Comparison of ENCODE assay signal across 28 cellular contexts in the genomic region with DNA sequence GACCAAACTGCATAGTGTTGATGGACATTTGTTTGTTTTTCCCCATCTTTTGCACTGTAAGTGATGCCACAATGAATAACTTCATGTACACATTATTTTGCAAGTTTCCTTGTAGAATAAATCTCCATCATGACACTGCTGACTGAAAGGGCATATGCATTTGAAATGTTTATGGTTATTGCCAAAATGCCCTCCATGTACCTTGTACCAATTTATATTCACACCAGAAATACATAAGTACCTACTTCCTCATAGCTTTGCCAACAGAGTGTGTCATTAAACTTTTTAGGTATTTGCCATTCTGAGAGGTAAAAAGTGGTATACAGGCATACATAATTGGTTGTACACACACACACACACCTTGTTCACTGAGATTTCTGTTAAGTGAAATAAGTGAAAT.
"Had no signal": no experiment of that assay in that cellular context is flagged by ENCODE, and none has a peak within 500 bp of the region (broad histone marks: within the 10 kb centered on the region; RNA-seq: fewer than 3 reads in every experiment).

No MANE protein-coding gene starts in this region.

- H3K4me1 ChIP-seq: neural progenitor cell, psoas muscle, right lobe of liver, sigmoid colon, spleen, suprapubic skin, testis, upper lobe of left lung had no signal

- H3K36me3 ChIP-seq: neural progenitor cell, ovary, right lobe of liver, sigmoid colon, spleen, suprapubic skin, tibial artery, upper lobe of left lung, vagina had no signal

- H3K27me3 ChIP-seq: neural progenitor cell, ovary, right lobe of liver, sigmoid colon, spleen, suprapubic skin, testis, tibial artery, upper lobe of left lung, vagina had no signal

- H3K4me3 ChIP-seq: neural progenitor cell, ovary, psoas muscle, right lobe of liver, sigmoid colon, smooth muscle cell, spleen, suprapubic skin, testis, tibial artery, upper lobe of left lung, vagina had no signal

- ATAC-seq: naive thymus-derived CD4-positive, alpha-beta T cell; natural killer cell; psoas muscle; right cardiac atrium; right lobe of liver; stimulated activated effector memory CD8-positive, alpha-beta T cell treated with anti-CD3 and anti-CD28 coated beads, Interleukin-12 subunit alpha, Interleukin-12 subunit beta, amount 100 ng/mL, for 72 hours; stimulated activated naive B cell treated with anti-CD40 and anti-IgM and Interleukin-4, amounts not matched to agents 10 μg/mL and 1 μg/mL and 100 μg/mL, for 72 hours had no signal

- H3K9me3 ChIP-seq: ovary, psoas muscle, right lobe of liver, sigmoid colon, spleen, suprapubic skin, testis, tibial artery, upper lobe of left lung, vagina had no signal

- FAIRE-seq: urothelium cell line had no signal

- DNase-seq: naive thymus-derived CD4-positive, alpha-beta T cell; natural killer cell; occipital lobe; ovary; posterior cingulate gyrus; psoas muscle; right cardiac atrium; right lobe of liver; sigmoid colon; spleen; stimulated activated CD4-positive, alpha-beta T cell treated with anti-CD3 and anti-CD28 coated beads, Interleukin-12 subunit alpha, Interleukin-12 subunit beta, amount 100 ng/mL, for 4 hours; stimulated activated CD4-positive, alpha-beta T cell treated with anti-CD3 and anti-CD28 coated beads, Interleukin-1b, Interleukin-23, amount 100 ng/mL, for 48 hours; stimulated activated CD4-positive, alpha-beta T cell treated with anti-CD3 and anti-CD28 coated beads, Interleukin-2, amount 100 ng/mL, for 48 hours; stimulated activated CD4-positive, alpha-beta T cell treated with anti-CD3 and anti-CD28 coated beads, Interleukin-4, amount 100 ng/mL, for 24 hours; stimulated activated naive B cell treated with anti-CD40 and anti-IgM and Interleukin-4, amounts not matched to agents 10 μg/mL and 1 μg/mL and 100 μg/mL, for 72 hours; stimulated activated naive CD4-positive, alpha-beta T cell treated with Interleukin-2 at 50 U/mL for 16 hours; substantia nigra; testis; tibial artery; trophoblast cell; upper lobe of left lung had no signal

- H3K27ac ChIP-seq: neural progenitor cell, ovary, parathyroid adenoma, psoas muscle, right lobe of liver, sigmoid colon, spleen, suprapubic skin, testis, tibial artery, upper lobe of left lung, vagina had no signal
